Comparison of ENCODE assay signal across 9 cellular contexts in the genomic region with DNA sequence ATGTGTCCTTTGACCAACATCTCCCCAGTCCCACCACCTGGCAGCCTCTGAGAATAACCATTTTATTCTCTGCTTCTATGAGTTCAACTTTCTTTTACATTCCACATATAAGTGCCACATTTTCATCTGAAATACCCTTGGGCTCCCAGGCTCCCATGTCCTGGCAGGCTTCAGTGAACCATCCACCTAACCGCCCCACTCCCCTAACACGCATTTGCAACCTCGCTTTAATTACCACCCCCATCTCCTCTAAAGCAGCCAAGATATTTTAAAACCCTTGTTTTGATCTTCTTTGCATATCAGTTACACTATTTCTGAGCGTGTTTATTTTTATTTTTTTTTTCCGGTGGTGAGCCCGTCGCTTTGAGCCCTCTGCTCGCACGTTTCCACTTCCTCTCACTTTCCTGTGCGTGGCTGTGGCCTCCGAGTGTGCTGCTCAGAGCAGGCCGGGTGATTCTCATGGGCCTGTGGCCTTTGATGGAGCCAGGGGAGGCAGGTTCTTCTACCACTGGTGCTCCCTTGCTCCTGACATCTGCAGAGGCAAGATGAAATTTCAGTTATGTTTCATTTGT.
DNase-seq lines count a peak whose midpoint lies in the region; ATAC-seq and TF ChIP-seq lines count a peak whose summit lies in the region.
"Had no signal": no experiment of that assay in that cellular context is flagged by ENCODE, and none has a peak within 500 bp of the region (broad histone marks: within the 10 kb centered on the region; RNA-seq: fewer than 3 reads in every experiment).

No MANE protein-coding gene starts in this region.

- no peaks in the 10 kb centered on the region for H3K36me3 ChIP-seq in CD8-positive, alpha-beta T cell (ENCODE audit: insufficient read depth, low read length)
- H3K36me3 ChIP-seq in gastrocnemius medialis (no peaks in the 10 kb centered on the region), breast epithelium (no peaks in the 10 kb centered on the region)

- POLR2A ChIA-PET in CD8-positive, alpha-beta T cell (lab: Charles Lee) = no interaction called here

- peak overlapping the region; percentile 61 for H3K4me3 Mint-ChIP-seq in CD8-positive, alpha-beta T cell
- H3K4me3 Mint-ChIP-seq in mesothelial cell of epicardium = no peak overlapping the region

- no peaks in the 10 kb centered on the region for H3K27me3 Mint-ChIP-seq in CD8-positive, alpha-beta T cell (ENCODE audit: low read depth)
- peaks cover 1% of the 10 kb centered on the region for H3K27me3 Mint-ChIP-seq in mesothelial cell of epicardium (ENCODE audit: low read depth)

- CTCF ChIA-PET in CD8-positive, alpha-beta T cell (lab: Charles Lee) = interaction anchor here (0.5 to 1.6 kb wide), 3 partner anchors 15 to 18 kb away, joined by 3 to 6 read pairs (median 3); no protein-coding TSS in a partner anchor

- peak; percentile 30 to 78 (median 54) for DNase-seq in CD8-positive, alpha-beta T cell
- DNase-seq in activated T-helper 1 cell treated with Interleukin-2 at 50 U/mL for 16 hours (ENCODE audit: low read depth) (peak; percentile 44), gastrocnemius medialis (no peak), mesothelial cell of epicardium (ENCODE audit: low spot score in 2 of 2, unreplicated experiment in 2 of 2) (no peak), NCI-H524 treated with DMSO at 0.1 percent for 48 hours (lab: John Stamatoyannopoulos, UW) (no peak), COLO829 (ENCODE audit: low spot score) (no peak), breast epithelium (ENCODE audit: low spot score in 2 of 2) (no peak)

- in situ Hi-C loops in gastrocnemius medialis (cut with MboI; ENCODE audit: low sequenced_read_pairs in 4 of 4) = no loop called here

- peak overlapping the region; percentile 86 for H3K27ac Mint-ChIP-seq in CD8-positive, alpha-beta T cell
- H3K27ac Mint-ChIP-seq in mesothelial cell of epicardium = no peak overlapping the region

- H3K9me3 Mint-ChIP-seq in CD8-positive, alpha-beta T cell = no peaks in the 10 kb centered on the region
- H3K9me3 Mint-ChIP-seq in mesothelial cell of epicardium = no peaks in the 10 kb centered on the region

- TF ChIP-seq CTCF in CD8-positive, alpha-beta T cell (IDR thresholded peaks at IDR 0.05) = no peak
- TF ChIP-seq CTCF in gastrocnemius medialis (IDR thresholded peaks at IDR 0.05 in 4 of 5, conservative IDR thresholded peaks at IDR 0.05 in 1 of 5) (no peak), mesothelial cell of epicardium (IDR thresholded peaks at IDR 0.05; ENCODE audit: unreplicated experiment) (no peak), breast epithelium (IDR thresholded peaks at IDR 0.05) (no peak)

- peaks cover 31% of the 10 kb centered on the region for H3K4me1 Mint-ChIP-seq in CD8-positive, alpha-beta T cell (ENCODE audit: low read depth)
- no peaks in the 10 kb centered on the region for H3K4me1 Mint-ChIP-seq in mesothelial cell of epicardium

- no peak overlapping the region for H3K4me3 ChIP-seq in CD8-positive, alpha-beta T cell (ENCODE audit: low read depth, low read length)
- H3K4me3 ChIP-seq in gastrocnemius medialis = no peak overlapping the region
- no peak overlapping the region for H3K4me3 ChIP-seq in breast epithelium

- TF ChIP-seq POLR2A in Raji (IDR thresholded peaks at IDR 0.05; ENCODE audit: insufficient read depth, low read depth, low read length) (peak; percentile 66), gastrocnemius medialis (IDR thresholded peaks at IDR 0.05) (no peak), breast epithelium (IDR thresholded peaks at IDR 0.05) (no peak)

- no peak overlapping the region for H3K27ac ChIP-seq in CD8-positive, alpha-beta T cell (ENCODE audit: low read depth, low read length)
- peak overlapping the region; percentile 83 to 96 (median 94) for H3K27ac ChIP-seq in gastrocnemius medialis
- H3K27ac ChIP-seq in breast epithelium = no peak overlapping the region
- H3K27ac ChIP-seq: VCaP had no signal

- peak; percentile 93 for ATAC-seq in CD8-positive, alpha-beta T cell
- ATAC-seq in gastrocnemius medialis = no peak

- peaks cover 21% of the 10 kb centered on the region for H3K4me1 ChIP-seq in CD8-positive, alpha-beta T cell (ENCODE audit: insufficient read depth, low read length)
- H3K4me1 ChIP-seq in gastrocnemius medialis (peaks cover 63 to 77% of the 10 kb centered on the region in 2 donors), breast epithelium (peaks cover 0 to 3% of the 10 kb centered on the region in 2 donors)

- intact Hi-C loops in CD8-positive, alpha-beta T cell (cut with DNase I, micrococcal nuclease) = loop anchor here (5.0 kb wide), 2 partner anchors 36 to 41 kb away; no protein-coding TSS in a partner anchor
- intact Hi-C loops in gastrocnemius medialis (cut with DNase I; ENCODE audit: low total_unique reads) = loop anchor here (5.0 kb wide), 3 partner anchors 101 to 989 kb away; no protein-coding TSS in a partner anchor
- intact Hi-C loops in breast epithelium (cut with DNase I; ENCODE audit: low total_unique reads) = no loop called here

- H3K36me3 Mint-ChIP-seq in CD8-positive, alpha-beta T cell = no peaks in the 10 kb centered on the region
- no peaks in the 10 kb centered on the region for H3K36me3 Mint-ChIP-seq in mesothelial cell of epicardium

- H3K27me3 ChIP-seq in CD8-positive, alpha-beta T cell (ENCODE audit: insufficient read depth, low read length) = no peaks in the 10 kb centered on the region
- H3K27me3 ChIP-seq in gastrocnemius medialis (no peaks in the 10 kb centered on the region), breast epithelium (no peaks in the 10 kb centered on the region)

- H3K9me3 ChIP-seq in CD8-positive, alpha-beta T cell (ENCODE audit: low read length) = no peaks in the 10 kb centered on the region
- H3K9me3 ChIP-seq in gastrocnemius medialis (no peaks in the 10 kb centered on the region), breast epithelium (no peaks in the 10 kb centered on the region)

Comparison
In these comparisons a context has a peak if more than half of its experiments do, and no peak if none do; other contexts are left out.
1. DNase-seq: peak in CD8-positive, alpha-beta T cell (7 of 7) and activated T-helper 1 cell treated with Interleukin-2 at 50 U/mL for 16 hours (single experiment); none in gastrocnemius medialis (0 of 2), mesothelial cell of epicardium (0 of 2), NCI-H524 treated with DMSO at 0.1 percent for 48 hours (single experiment), COLO829 (single experiment) and breast epithelium (0 of 2).
2. H3K27ac ChIP-seq: peak in gastrocnemius medialis (4 of 4); none in CD8-positive, alpha-beta T cell (single experiment) and breast epithelium (0 of 2).